18 cellular contexts compared by ENCODE assay signal in genomic region chr11:35650467-35650866, GRCh38. TPM values are rescaled to one million over a fixed set of nuclear protein-coding genes. Genes with fewer than 3 reads are reported as not detected.
DNase-seq lines count a peak whose midpoint lies in the region; ATAC-seq, FAIRE-seq and TF ChIP-seq lines count a peak whose summit lies in the region.
"Had no signal": no experiment of that assay in that cellular context is flagged by ENCODE, and none has a peak within 500 bp of the region (broad histone marks: within the 10 kb centered on the region; RNA-seq: fewer than 3 reads in every experiment).

No MANE protein-coding gene starts in this region.

- peaks cover 10% of the 10 kb centered on the region for H3K4me1 Mint-ChIP-seq in stimulated activated naive CD8-positive, alpha-beta T cell treated with anti-CD3 and anti-CD28 coated beads, Interleukin-15, Interleukin-2, amounts not matched to agents 100 ng/mL and 50 ng/mL, for 24 hours (ENCODE audit: low read depth)
- peaks cover 3% of the 10 kb centered on the region for H3K4me1 Mint-ChIP-seq in activated T-helper 17 cell treated with anti-CD3 and anti-CD28 coated beads, Interleukin-2, amount 50 U/mL, for 72 hours
- H3K4me1 Mint-ChIP-seq: CD8-positive, alpha-beta memory T cell had no signal

- H3K4me3 ChIP-seq in keratinocyte (ENCODE audit: control insufficient read depth in 2 of 3, extremely low read depth in 1 of 3, insufficient read depth in 2 of 3, low read depth in 1 of 3, low read length in 3 of 3) = no peak overlapping the region
- H3K4me3 ChIP-seq: BLaER1, GM23248 had no signal

- FAIRE-seq in keratinocyte (lab: Jason Lieb, UNC) = peak; percentile 53
- FAIRE-seq: GM18507 had no signal

- H3K9me3 Mint-ChIP-seq in stimulated activated naive CD8-positive, alpha-beta T cell treated with anti-CD3 and anti-CD28 coated beads, Interleukin-15, Interleukin-2, amounts not matched to agents 100 ng/mL and 50 ng/mL, for 24 hours = no peaks in the 10 kb centered on the region
- H3K9me3 Mint-ChIP-seq in activated T-helper 17 cell treated with anti-CD3 and anti-CD28 coated beads, Interleukin-2, amount 50 U/mL, for 72 hours = no peaks in the 10 kb centered on the region

- peaks cover 12% of the 10 kb centered on the region for H3K4me1 ChIP-seq in keratinocyte (ENCODE audit: control insufficient read depth, extremely low read depth, insufficient read depth, low read length)
- H3K4me1 ChIP-seq: Caco-2 had no signal

- dilution Hi-C loops in keratinocyte (cut with MboI; ENCODE audit: extremely low pct_ligation_motif_present, low sequenced_read_pairs) = no loop called here

- no peak overlapping the region for H3K27ac ChIP-seq in keratinocyte (ENCODE audit: control insufficient read depth, insufficient read depth, low read length)
- H3K27ac ChIP-seq: BLaER1, GM23248, HL-60 had no signal

- H3K9me1 ChIP-seq in keratinocyte (ENCODE audit: control insufficient read depth, extremely low read depth, insufficient read depth, low read length) = no peaks in the 10 kb centered on the region

- H3K9me3 ChIP-seq in keratinocyte (ENCODE audit: control insufficient read depth, low read depth, low read length) = no peaks in the 10 kb centered on the region
- H3K9me3 ChIP-seq: Caco-2 had no signal

- no peaks in the 10 kb centered on the region for H3K79me2 ChIP-seq in keratinocyte (ENCODE audit: control insufficient read depth, insufficient read depth, low read length)

- no peaks in the 10 kb centered on the region for H3K36me3 ChIP-seq in keratinocyte (ENCODE audit: control insufficient read depth in 2 of 2, extremely low read depth in 1 of 2, insufficient read depth in 2 of 2, low read length in 2 of 2)
- H3K36me3 ChIP-seq: BLaER1 had no signal

- H2AFZ ChIP-seq in keratinocyte (ENCODE audit: control insufficient read depth, low read length) = peak overlapping the region; percentile 67
- H2AFZ ChIP-seq: GM23248 had no signal

- H3K36me3 Mint-ChIP-seq in stimulated activated naive CD8-positive, alpha-beta T cell treated with anti-CD3 and anti-CD28 coated beads, Interleukin-15, Interleukin-2, amounts not matched to agents 100 ng/mL and 50 ng/mL, for 24 hours (ENCODE audit: low read depth) = no peaks in the 10 kb centered on the region
- no peaks in the 10 kb centered on the region for H3K36me3 Mint-ChIP-seq in activated T-helper 17 cell treated with anti-CD3 and anti-CD28 coated beads, Interleukin-2, amount 50 U/mL, for 72 hours (ENCODE audit: low read depth)
- H3K36me3 Mint-ChIP-seq: CD8-positive, alpha-beta memory T cell had no signal

- TF ChIP-seq CTCF in keratinocyte (optimal IDR thresholded peaks at IDR 0.05 in 1 of 3, IDR thresholded peaks at IDR 0.05 in 1 of 3, conservative IDR thresholded peaks at IDR 0.05 in 1 of 3; ENCODE audit: extremely low read depth in 1 of 3, insufficient read depth in 2 of 3, low read length in 3 of 3) = no peak

- no peaks in the 10 kb centered on the region for H4K20me1 ChIP-seq in keratinocyte (ENCODE audit: control insufficient read depth, extremely low read depth, insufficient read depth, low read length)
- H4K20me1 ChIP-seq: BLaER1 had no signal

- H3K9ac ChIP-seq in keratinocyte (ENCODE audit: control insufficient read depth, extremely low read depth, insufficient read depth, low read length) = no peak overlapping the region
- H3K9ac ChIP-seq: BLaER1, GM23248 had no signal

- peak overlapping the region; percentile 57 for H3K27ac Mint-ChIP-seq in stimulated activated naive CD8-positive, alpha-beta T cell treated with anti-CD3 and anti-CD28 coated beads, Interleukin-15, Interleukin-2, amounts not matched to agents 100 ng/mL and 50 ng/mL, for 24 hours
- no peak overlapping the region for H3K27ac Mint-ChIP-seq in activated T-helper 17 cell treated with anti-CD3 and anti-CD28 coated beads, Interleukin-2, amount 50 U/mL, for 72 hours
- H3K27ac Mint-ChIP-seq: CD8-positive, alpha-beta memory T cell had no signal

- no peak for DNase-seq in stimulated activated naive CD8-positive, alpha-beta T cell treated with anti-CD3 and anti-CD28 coated beads, Interleukin-15, Interleukin-2, amounts not matched to agents 100 U/mL and 50 U/mL, for 24 hours
- no peak for DNase-seq in keratinocyte (ENCODE audit: low read depth, low spot score)
- DNase-seq in NCI-H82 (lab: John Stamatoyannopoulos, UW) = no peak
- DNase-seq in germinal center (ENCODE audit: low spot score) = no peak
- no peak for DNase-seq in SHP77 treated with DMSO at 0.1 percent for 48 hours (lab: John Stamatoyannopoulos, UW)
- DNase-seq: 8988T; AML-193; Caco-2; CD8-positive, alpha-beta memory T cell; DND-41; GDM1 had no signal

- peaks cover 75% of the 10 kb centered on the region for H3K27me3 Mint-ChIP-seq in stimulated activated naive CD8-positive, alpha-beta T cell treated with anti-CD3 and anti-CD28 coated beads, Interleukin-15, Interleukin-2, amounts not matched to agents 100 ng/mL and 50 ng/mL, for 24 hours
- H3K27me3 Mint-ChIP-seq in activated T-helper 17 cell treated with anti-CD3 and anti-CD28 coated beads, Interleukin-2, amount 50 U/mL, for 72 hours = peaks cover 35% of the 10 kb centered on the region

- no peak for ATAC-seq in stimulated activated naive CD8-positive, alpha-beta T cell treated with anti-CD3 and anti-CD28 coated beads, Interleukin-15, Interleukin-2, amounts not matched to agents 100 U/mL and 50 U/mL, for 24 hours
- ATAC-seq in activated T-helper 17 cell treated with anti-CD3 and anti-CD28 coated beads, Interleukin-2, amount 50 U/mL, for 72 hours (replicated peaks) = peak; percentile 5
- ATAC-seq: HCT116 had no signal

- H3K4me3 Mint-ChIP-seq in stimulated activated naive CD8-positive, alpha-beta T cell treated with anti-CD3 and anti-CD28 coated beads, Interleukin-15, Interleukin-2, amounts not matched to agents 100 ng/mL and 50 ng/mL, for 24 hours = no peak overlapping the region
- no peak overlapping the region for H3K4me3 Mint-ChIP-seq in activated T-helper 17 cell treated with anti-CD3 and anti-CD28 coated beads, Interleukin-2, amount 50 U/mL, for 72 hours
- H3K4me3 Mint-ChIP-seq: CD8-positive, alpha-beta memory T cell had no signal

- H3K27me3 ChIP-seq in keratinocyte (ENCODE audit: control insufficient read depth, extremely low read depth, insufficient read depth, low read length) = no peaks in the 10 kb centered on the region
- H3K27me3 ChIP-seq: BLaER1 had no signal

- peak overlapping the region; percentile 35 for H3K4me2 ChIP-seq in keratinocyte (ENCODE audit: control insufficient read depth, extremely low read depth, insufficient read depth, low read depth, low read length)
- H3K4me2 ChIP-seq: BLaER1 had no signal

RNA-seq across cellular contexts. Expression of gene TRIM44, which starts 12.1 kb away (rescaled TPM):
- total RNA-seq in activated T-helper 17 cell treated with anti-CD3 and anti-CD28 coated beads, Interleukin-2, amount 50 U/mL, for 72 hours = 10 to 100 TPM; 14.3 to 17.7 TPM
- polyA plus RNA-seq in keratinocyte = 40.4 to 49.6 TPM (median 48.3 TPM) in 3 replicates
- polyA plus RNA-seq in keratinocyte (2011; ENCODE audit: low read depth) = 12.0 TPM
- 39.6 and 50.9 TPM in 2 replicates for polyA plus RNA-seq in keratinocyte (2011; cell fraction: cytosol; rRNA removed)
- 76.9 and 84.0 TPM in 2 replicates for polyA plus RNA-seq in keratinocyte (2011; cell fraction: nucleus; rRNA removed)
- polyA plus RNA-seq in keratinocyte (2012; ENCODE audit: low replicate concordance) = 8.4 and 31.3 TPM in 2 replicates
- polyA minus RNA-seq in keratinocyte = 27.0 to 79.5 TPM (median 67.1 TPM) in 3 replicates
- 41.6 TPM for polyA minus RNA-seq in keratinocyte (2011; cell fraction: cytosol; rRNA and poly(A)+ RNA removed)
- 9.2 and 36.5 TPM in 2 replicates for polyA minus RNA-seq in keratinocyte (2011; cell fraction: nucleus; rRNA and poly(A)+ RNA removed)

RNA-seq across cellular contexts. Expression of gene FJX1, which starts 32.2 kb away (rescaled TPM):
- under 1 TPM; 0.21 to 0.48 TPM for total RNA-seq in activated T-helper 17 cell treated with anti-CD3 and anti-CD28 coated beads, Interleukin-2, amount 50 U/mL, for 72 hours
- 19.0 to 25.3 TPM (median 19.7 TPM) in 3 replicates for polyA plus RNA-seq in keratinocyte
- 12.6 TPM for polyA plus RNA-seq in keratinocyte (2011; ENCODE audit: low read depth)
- 8.5 and 17.4 TPM in 2 replicates for polyA plus RNA-seq in keratinocyte (2011; cell fraction: cytosol; rRNA removed)
- 26.3 and 34.6 TPM in 2 replicates for polyA plus RNA-seq in keratinocyte (2011; cell fraction: nucleus; rRNA removed)
- 30.7 and 61.7 TPM in 2 replicates for polyA plus RNA-seq in keratinocyte (2012; ENCODE audit: low replicate concordance)
- 8.9 to 30.3 TPM (median 10.4 TPM) in 3 replicates for polyA minus RNA-seq in keratinocyte
- polyA minus RNA-seq in keratinocyte (2011; cell fraction: cytosol; rRNA and poly(A)+ RNA removed) = 61.8 TPM
- polyA minus RNA-seq in keratinocyte (2011; cell fraction: nucleus; rRNA and poly(A)+ RNA removed) = 28.4 and 32.3 TPM in 2 replicates
- polyA plus RNA-seq: CD8-positive, alpha-beta memory T cell had no signal
